In genomic region chr12:25692115-25693035, GRCh38 we compare ENCODE assay signal across 1 cellular context.
TF ChIP-seq lines count a peak whose summit lies in the region.

No MANE protein-coding gene starts in this region.

TF ChIP-seq in HEK293, 187 proteins besides CTCF, POLR2A, EP300 and RAD21 (continued from another document):
- TF ChIP-seq SETDB1 (IDR thresholded peaks at IDR 0.05; ENCODE audit: insufficient read length, low read length) (peak; percentile 21), SCRT2 (tag by site-specific recombination; IDR thresholded peaks at IDR 0.05) (peak; percentile 55; the same call in 1 of the 2 replicates), ZNF292 (tag by site-specific recombination; IDR thresholded peaks at IDR 0.05; ENCODE audit: borderline replicate concordance, low read depth) (no peak), ZNF23 (tag by site-specific recombination; IDR thresholded peaks at IDR 0.05; ENCODE audit: borderline replicate concordance) (no peak), ZNF549 (tag by site-specific recombination; IDR thresholded peaks at IDR 0.05) (no peak), ZNF202 (tag by site-specific recombination; IDR thresholded peaks at IDR 0.05; ENCODE audit: borderline replicate concordance) (no peak), ZNF146 (tag by site-specific recombination; IDR thresholded peaks at IDR 0.05) (no peak), ZNF530 (tag by site-specific recombination; IDR thresholded peaks at IDR 0.05; ENCODE audit: low read depth) (no peak), ZNF239 (tag by site-specific recombination; IDR thresholded peaks at IDR 0.05) (no peak), ZNF777 (tag by site-specific recombination; IDR thresholded peaks at IDR 0.05; ENCODE audit: borderline replicate concordance) (no peak), SP2 (tag by site-specific recombination; IDR thresholded peaks at IDR 0.05) (no peak), ZNF24 (tag by site-specific recombination; IDR thresholded peaks at IDR 0.05) (peak; percentile 81), OVOL3 (tag by site-specific recombination; IDR thresholded peaks at IDR 0.05) (no peak), HOXD13 (CRISPR knock-in tag; IDR thresholded peaks at IDR 0.05; ENCODE audit: borderline replicate concordance) (no peak), ZNF747 (tag by site-specific recombination; IDR thresholded peaks at IDR 0.05) (no peak), ZNF473 (tag by site-specific recombination; IDR thresholded peaks at IDR 0.05) (no peak), ZSCAN18 (tag by site-specific recombination; IDR thresholded peaks at IDR 0.05) (no peak), ZNF114 (tag by site-specific recombination; IDR thresholded peaks at IDR 0.05) (no peak), EGR2 (tag by site-specific recombination; IDR thresholded peaks at IDR 0.05; ENCODE audit: low read depth) (no peak), ZBTB21 (tag by site-specific recombination; IDR thresholded peaks at IDR 0.05) (peak; percentile 57; the same call in 1 of the 2 replicates), ZNF660 (tag by site-specific recombination; IDR thresholded peaks at IDR 0.05) (peak; percentile 73), MYNN (tag by site-specific recombination; IDR thresholded peaks at IDR 0.05; ENCODE audit: borderline replicate concordance) (no peak), ZNF335 (tag by site-specific recombination; conservative IDR thresholded peaks at IDR 0.05) (peak; percentile 34; the same call in 1 of the 2 replicates), ZNF639 (tag by site-specific recombination; IDR thresholded peaks at IDR 0.05) (no peak), ZNF654 (tag by site-specific recombination; IDR thresholded peaks at IDR 0.05; ENCODE audit: low read depth) (no peak; the same call in 1 of the 2 replicates), REST (tag by site-specific recombination; IDR thresholded peaks at IDR 0.05) (peak; percentile 15; the same call in 1 of the 2 replicates), ZBTB26 (tag by site-specific recombination; optimal IDR thresholded peaks at IDR 0.05) (no peak), BCL11A (tag by site-specific recombination; IDR thresholded peaks at IDR 0.05; ENCODE audit: low read depth) (0 out of 2 replicates have a peak, but pooled peaks have one; percentile 34), ZNF221 (tag by site-specific recombination; IDR thresholded peaks at IDR 0.05; ENCODE audit: borderline replicate concordance) (no peak), ZNF776 (tag by site-specific recombination; IDR thresholded peaks at IDR 0.05; ENCODE audit: borderline replicate concordance) (no peak), ZNF626 (tag by site-specific recombination; IDR thresholded peaks at IDR 0.05) (no peak), HOXA7 (CRISPR knock-in tag; IDR thresholded peaks at IDR 0.05; ENCODE audit: borderline replicate concordance) (no peak)
- TF ChIP-seq, protein P1, sequence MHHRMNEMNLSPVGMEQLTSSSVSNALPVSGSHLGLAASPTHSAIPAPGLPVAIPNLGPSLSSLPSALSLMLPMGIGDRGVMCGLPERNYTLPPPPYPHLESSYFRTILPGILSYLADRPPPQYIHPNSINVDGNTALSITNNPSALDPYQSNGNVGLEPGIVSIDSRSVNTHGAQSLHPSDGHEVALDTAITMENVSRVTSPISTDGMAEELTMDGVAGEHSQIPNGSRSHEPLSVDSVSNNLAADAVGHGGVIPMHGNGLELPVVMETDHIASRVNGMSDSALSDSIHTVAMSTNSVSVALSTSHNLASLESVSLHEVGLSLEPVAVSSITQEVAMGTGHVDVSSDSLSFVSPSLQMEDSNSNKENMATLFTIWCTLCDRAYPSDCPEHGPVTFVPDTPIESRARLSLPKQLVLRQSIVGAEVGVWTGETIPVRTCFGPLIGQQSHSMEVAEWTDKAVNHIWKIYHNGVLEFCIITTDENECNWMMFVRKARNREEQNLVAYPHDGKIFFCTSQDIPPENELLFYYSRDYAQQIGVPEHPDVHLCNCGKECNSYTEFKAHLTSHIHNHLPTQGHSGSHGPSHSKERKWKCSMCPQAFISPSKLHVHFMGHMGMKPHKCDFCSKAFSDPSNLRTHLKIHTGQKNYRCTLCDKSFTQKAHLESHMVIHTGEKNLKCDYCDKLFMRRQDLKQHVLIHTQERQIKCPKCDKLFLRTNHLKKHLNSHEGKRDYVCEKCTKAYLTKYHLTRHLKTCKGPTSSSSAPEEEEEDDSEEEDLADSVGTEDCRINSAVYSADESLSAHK (tag by site-specific recombination; IDR thresholded peaks at IDR 0.05) = peak; percentile 69; the same call in 1 of the 2 replicates
- TF ChIP-seq, protein P2, sequence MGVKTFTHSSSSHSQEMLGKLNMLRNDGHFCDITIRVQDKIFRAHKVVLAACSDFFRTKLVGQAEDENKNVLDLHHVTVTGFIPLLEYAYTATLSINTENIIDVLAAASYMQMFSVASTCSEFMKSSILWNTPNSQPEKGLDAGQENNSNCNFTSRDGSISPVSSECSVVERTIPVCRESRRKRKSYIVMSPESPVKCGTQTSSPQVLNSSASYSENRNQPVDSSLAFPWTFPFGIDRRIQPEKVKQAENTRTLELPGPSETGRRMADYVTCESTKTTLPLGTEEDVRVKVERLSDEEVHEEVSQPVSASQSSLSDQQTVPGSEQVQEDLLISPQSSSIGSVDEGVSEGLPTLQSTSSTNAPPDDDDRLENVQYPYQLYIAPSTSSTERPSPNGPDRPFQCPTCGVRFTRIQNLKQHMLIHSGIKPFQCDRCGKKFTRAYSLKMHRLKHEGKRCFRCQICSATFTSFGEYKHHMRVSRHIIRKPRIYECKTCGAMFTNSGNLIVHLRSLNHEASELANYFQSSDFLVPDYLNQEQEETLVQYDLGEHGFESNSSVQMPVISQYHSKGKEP (tag by site-specific recombination; IDR thresholded peaks at IDR 0.05) = peak; percentile 76
- TF ChIP-seq, protein P3, sequence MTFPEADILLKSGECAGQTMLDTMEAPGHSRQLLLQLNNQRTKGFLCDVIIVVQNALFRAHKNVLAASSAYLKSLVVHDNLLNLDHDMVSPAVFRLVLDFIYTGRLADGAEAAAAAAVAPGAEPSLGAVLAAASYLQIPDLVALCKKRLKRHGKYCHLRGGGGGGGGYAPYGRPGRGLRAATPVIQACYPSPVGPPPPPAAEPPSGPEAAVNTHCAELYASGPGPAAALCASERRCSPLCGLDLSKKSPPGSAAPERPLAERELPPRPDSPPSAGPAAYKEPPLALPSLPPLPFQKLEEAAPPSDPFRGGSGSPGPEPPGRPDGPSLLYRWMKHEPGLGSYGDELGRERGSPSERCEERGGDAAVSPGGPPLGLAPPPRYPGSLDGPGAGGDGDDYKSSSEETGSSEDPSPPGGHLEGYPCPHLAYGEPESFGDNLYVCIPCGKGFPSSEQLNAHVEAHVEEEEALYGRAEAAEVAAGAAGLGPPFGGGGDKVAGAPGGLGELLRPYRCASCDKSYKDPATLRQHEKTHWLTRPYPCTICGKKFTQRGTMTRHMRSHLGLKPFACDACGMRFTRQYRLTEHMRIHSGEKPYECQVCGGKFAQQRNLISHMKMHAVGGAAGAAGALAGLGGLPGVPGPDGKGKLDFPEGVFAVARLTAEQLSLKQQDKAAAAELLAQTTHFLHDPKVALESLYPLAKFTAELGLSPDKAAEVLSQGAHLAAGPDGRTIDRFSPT (tag by site-specific recombination; IDR thresholded peaks at IDR 0.05) = no peak
- TF ChIP-seq, protein P4, sequence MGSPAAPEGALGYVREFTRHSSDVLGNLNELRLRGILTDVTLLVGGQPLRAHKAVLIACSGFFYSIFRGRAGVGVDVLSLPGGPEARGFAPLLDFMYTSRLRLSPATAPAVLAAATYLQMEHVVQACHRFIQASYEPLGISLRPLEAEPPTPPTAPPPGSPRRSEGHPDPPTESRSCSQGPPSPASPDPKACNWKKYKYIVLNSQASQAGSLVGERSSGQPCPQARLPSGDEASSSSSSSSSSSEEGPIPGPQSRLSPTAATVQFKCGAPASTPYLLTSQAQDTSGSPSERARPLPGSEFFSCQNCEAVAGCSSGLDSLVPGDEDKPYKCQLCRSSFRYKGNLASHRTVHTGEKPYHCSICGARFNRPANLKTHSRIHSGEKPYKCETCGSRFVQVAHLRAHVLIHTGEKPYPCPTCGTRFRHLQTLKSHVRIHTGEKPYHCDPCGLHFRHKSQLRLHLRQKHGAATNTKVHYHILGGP (tag by site-specific recombination; IDR thresholded peaks at IDR 0.05) = no peak
- TF ChIP-seq, protein P5, sequence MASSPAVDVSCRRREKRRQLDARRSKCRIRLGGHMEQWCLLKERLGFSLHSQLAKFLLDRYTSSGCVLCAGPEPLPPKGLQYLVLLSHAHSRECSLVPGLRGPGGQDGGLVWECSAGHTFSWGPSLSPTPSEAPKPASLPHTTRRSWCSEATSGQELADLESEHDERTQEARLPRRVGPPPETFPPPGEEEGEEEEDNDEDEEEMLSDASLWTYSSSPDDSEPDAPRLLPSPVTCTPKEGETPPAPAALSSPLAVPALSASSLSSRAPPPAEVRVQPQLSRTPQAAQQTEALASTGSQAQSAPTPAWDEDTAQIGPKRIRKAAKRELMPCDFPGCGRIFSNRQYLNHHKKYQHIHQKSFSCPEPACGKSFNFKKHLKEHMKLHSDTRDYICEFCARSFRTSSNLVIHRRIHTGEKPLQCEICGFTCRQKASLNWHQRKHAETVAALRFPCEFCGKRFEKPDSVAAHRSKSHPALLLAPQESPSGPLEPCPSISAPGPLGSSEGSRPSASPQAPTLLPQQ (tag by site-specific recombination; IDR thresholded peaks at IDR 0.05) = peak; percentile 46; the same call in 1 of the 2 replicates
TF ChIP-seq in HEK293: peak in this region for 53.
